Comparison of ENCODE assay signal across 17 cellular contexts in the genomic region with DNA sequence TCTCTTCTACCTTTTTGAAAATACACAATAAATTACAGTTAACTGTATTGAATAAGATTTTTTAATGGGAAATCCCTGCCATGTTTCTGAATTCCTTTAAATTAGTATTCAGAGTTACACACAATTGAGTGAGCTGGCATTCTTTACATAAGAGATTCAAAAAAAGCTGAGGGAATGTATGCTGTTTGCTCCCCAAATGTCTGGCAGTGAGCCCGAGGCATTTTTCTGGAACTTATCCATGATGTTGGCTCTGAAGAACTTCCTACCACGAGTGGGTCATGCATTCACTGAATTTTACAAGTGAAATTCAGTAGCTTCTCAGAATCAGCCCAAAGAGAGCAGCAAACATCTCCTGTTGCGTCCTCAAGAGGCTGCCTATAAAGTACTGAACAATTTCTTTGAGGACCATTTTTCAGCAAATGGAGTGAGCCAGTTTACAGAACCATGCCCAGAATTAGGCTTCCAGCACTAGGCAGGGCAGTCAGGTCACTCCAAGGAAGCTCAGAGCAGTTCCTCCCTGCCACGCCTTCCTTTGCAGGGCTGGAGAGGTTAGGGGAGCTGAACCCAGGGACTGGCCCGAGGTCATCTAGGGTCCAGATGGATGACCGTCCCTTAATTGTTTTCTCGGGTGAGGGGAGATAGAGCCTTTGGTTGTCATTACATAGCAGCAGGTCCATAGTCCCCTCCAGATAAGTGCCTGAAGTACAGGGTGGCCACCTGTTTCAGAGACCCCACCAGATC. TPM values are rescaled to one million over a fixed set of nuclear protein-coding genes. Genes with fewer than 3 reads are reported as not detected.
DNase-seq lines count a peak whose midpoint lies in the region; ATAC-seq and TF ChIP-seq lines count a peak whose summit lies in the region.
"Had no signal": no experiment of that assay in that cellular context is flagged by ENCODE, and none has a peak within 500 bp of the region (broad histone marks: within the 10 kb centered on the region; RNA-seq: fewer than 3 reads in every experiment).

No MANE protein-coding gene starts in this region.

- intact Hi-C loops in esophagus muscularis mucosa (cut with DNase I): loop anchor here (5.0 kb wide), 1 partner anchor 474 kb away; no protein-coding TSS in a partner anchor
- intact Hi-C loops in upper lobe of right lung (cut with DNase I): no loop called here

- H3K9me3 ChIP-seq in esophagus muscularis mucosa (no peaks in the 10 kb centered on the region), upper lobe of right lung (no peaks in the 10 kb centered on the region), gastroesophageal sphincter (no peaks in the 10 kb centered on the region)

- TF ChIP-seq POLR2A in esophagus muscularis mucosa (IDR thresholded peaks at IDR 0.05; ENCODE audit: low read depth): no peak
- TF ChIP-seq POLR2A in gastroesophageal sphincter (IDR thresholded peaks at IDR 0.05): no peak

- TF ChIP-seq CTCF in AG10803 (conservative IDR thresholded peaks at IDR 0.05; ENCODE audit: low read length) (no peak), GM10266 (IDR thresholded peaks at IDR 0.05; ENCODE audit: control insufficient read depth, insufficient read depth, low read depth, missing control alignments) (no peak), esophagus muscularis mucosa (IDR thresholded peaks at IDR 0.05) (no peak), upper lobe of right lung (IDR thresholded peaks at IDR 0.05) (no peak), gastroesophageal sphincter (IDR thresholded peaks at IDR 0.05) (no peak)

- TF ChIP-seq EP300 in esophagus muscularis mucosa (IDR thresholded peaks at IDR 0.05) (no peak), gastroesophageal sphincter (IDR thresholded peaks at IDR 0.05) (no peak)

- DNase-seq in AG10803 (ENCODE audit: low read depth) (peak; percentile 54), GM10266 (ENCODE audit: extremely low spot score) (peak; percentile 18), esophagus muscularis mucosa (ENCODE audit: extremely low spot score) (peak; percentile 34), upper lobe of right lung (no peak), activated gamma-delta T cell (lab: John Stamatoyannopoulos, UW) (no peak), H7 (no peak)
- DNase-seq: ACHN, EL, GF-D8, H9, KBM-7, MM.1S, NCI-H1048, NCI-H1417 treated with DMSO at 0.1 percent for 48 hours, NCI-H187, NCI-H446 treated with DMSO at 0.1 percent for 48 hours had no signal

- peaks cover 0 to 9% (median 0%) of the 10 kb centered on the region in 4 donors for H3K27me3 ChIP-seq in esophagus muscularis mucosa
- H3K27me3 ChIP-seq in upper lobe of right lung: peaks cover 11% of the 10 kb centered on the region
- H3K27me3 ChIP-seq in H7 (ENCODE audit: control insufficient read depth, insufficient read depth, low read length): no peaks in the 10 kb centered on the region
- H3K27me3 ChIP-seq in gastroesophageal sphincter: peaks cover 27% of the 10 kb centered on the region

- H3K4me1 ChIP-seq in esophagus muscularis mucosa (peaks cover 0 to 44% (median 20%) of the 10 kb centered on the region in 4 donors), upper lobe of right lung (peaks cover 4% of the 10 kb centered on the region), gastroesophageal sphincter (peaks cover 0 to 29% (median 5%) of the 10 kb centered on the region in 3 donors)

- H3K4me3 ChIP-seq in AG10803 (ENCODE audit: low read length) (no peak overlapping the region), esophagus muscularis mucosa (no peak overlapping the region), upper lobe of right lung (no peak overlapping the region), H7 (ENCODE audit: insufficient read depth, low read depth, low read length) (no peak overlapping the region), gastroesophageal sphincter (no peak overlapping the region)

- peak overlapping the region in 1 of 4 donors; percentile 64 for H3K27ac ChIP-seq in esophagus muscularis mucosa (replicated peaks in 1 of 4)
- no peak overlapping the region for H3K27ac ChIP-seq in upper lobe of right lung
- H3K27ac ChIP-seq in gastroesophageal sphincter: peak overlapping the region in 1 of 4 donors; percentile 68

- 44% methylated on average over 4 of the region's 7 CpGs for WGBS in esophagus muscularis mucosa
- 49 to 59% methylated on average over 4 to 7 of the region's 7 CpGs for WGBS in gastroesophageal sphincter (ENCODE audit: low coverage in 1 of 2), 2 donors

- peaks cover 0 to 7% (median 2%) of the 10 kb centered on the region in 4 donors for H3K36me3 ChIP-seq in esophagus muscularis mucosa
- H3K36me3 ChIP-seq in upper lobe of right lung: no peaks in the 10 kb centered on the region
- no peaks in the 10 kb centered on the region for H3K36me3 ChIP-seq in H7 (replicated peaks; ENCODE audit: control insufficient read depth, insufficient read depth, low read length)
- peaks cover 0 to 4% of the 10 kb centered on the region in 2 donors for H3K36me3 ChIP-seq in gastroesophageal sphincter

- ATAC-seq in upper lobe of right lung (peak; percentile 15), gastroesophageal sphincter (no peak)

RNA-seq across cellular contexts. Expression of a gene that starts 21.2 kb away (rescaled TPM):
- total RNA-seq in esophagus muscularis mucosa: 100 to 1,000 TPM in 1 of 4 donors, 10 to 100 TPM in 3; 10.3 to 103 (median 38.0) TPM
- total RNA-seq in upper lobe of right lung: not detected
- total RNA-seq in H7 (2014; rRNA removed; shearing (Covaris generic)): 18.6 and 18.7 TPM in 2 replicates
- total RNA-seq in gastroesophageal sphincter: 100 to 1,000 TPM in 1 of 4 donors, 10 to 100 TPM in 1, 1 to 10 TPM in 2; 2.4 to 151 (median 33.7) TPM

Comparison
In these comparisons a context has a peak if more than half of its experiments do, and no peak if none do; other contexts are left out.
1. DNase-seq: peak in AG10803 (single experiment), GM10266 (single experiment) and esophagus muscularis mucosa (single experiment); none in upper lobe of right lung (single experiment), activated gamma-delta T cell (single experiment) and H7 (single experiment).